Comparison of ENCODE assay signal across 23 cellular contexts in genomic region chr2:188278388-188279092, GRCh38. TPM values are rescaled to one million over a fixed set of nuclear protein-coding genes. Genes with fewer than 3 reads are reported as not detected.
A peak's percentile ranks its signal among the peaks of the same experiment; 100 is the strongest.
DNase-seq lines count a peak whose midpoint lies in the region; ATAC-seq and TF ChIP-seq lines count a peak whose summit lies in the region.
"Had no signal": no experiment of that assay in that cellular context is flagged by ENCODE, and none has a peak within 500 bp of the region (broad histone marks: within the 10 kb centered on the region; RNA-seq: fewer than 3 reads in every experiment).

No MANE protein-coding gene starts in this region.

- H3K4me2 ChIP-seq in IMR-90 (ENCODE audit: low read depth, low read length) (peak overlapping the region; percentile 49), mesendoderm (ENCODE audit: low read length) (peak overlapping the region; percentile 60)

- no peaks in the 10 kb centered on the region for H3K79me2 ChIP-seq in mesendoderm (ENCODE audit: control insufficient read depth, insufficient read depth, low read length)

- TF ChIP-seq CTCF in IMR-90 (conservative IDR thresholded peaks at IDR 0.05; ENCODE audit: low read depth, low read length) (no peak), endodermal cell (conservative IDR thresholded peaks at IDR 0.05) (no peak), upper lobe of right lung (IDR thresholded peaks at IDR 0.05) (no peak), GM13976 (IDR thresholded peaks at IDR 0.05; ENCODE audit: borderline replicate concordance, control extremely low read depth, extremely low read depth, insufficient read depth, missing control alignments) (no peak), esophagus squamous epithelium (IDR thresholded peaks at IDR 0.05) (no peak)

- H3K36me3 ChIP-seq in IMR-90 (ENCODE audit: control insufficient read depth, insufficient read depth, low read length) (no peaks in the 10 kb centered on the region), endodermal cell (ENCODE audit: control insufficient read depth, insufficient read depth, low read length) (no peaks in the 10 kb centered on the region), mesendoderm (ENCODE audit: control insufficient read depth, insufficient read depth, low read length) (no peaks in the 10 kb centered on the region), upper lobe of right lung (no peaks in the 10 kb centered on the region), esophagus squamous epithelium (no peaks in the 10 kb centered on the region)
- H3K36me3 ChIP-seq: SJSA1, spleen, stomach, upper lobe of left lung had no signal

- WGBS in IMR-90 (ENCODE audit: extremely low coverage in 2 of 2, insufficient read length in 1 of 2), 2 experiments, result no CpG with 5 or more reads among the region's 11 CpGs
- 26 to 27% methylated on average over 5 to 11 of the region's 11 CpGs for WGBS in endodermal cell (ENCODE audit: insufficient coverage in 1 of 2, insufficient read length in 1 of 2), 2 experiments
- no CpG with 5 or more reads among the region's 11 CpGs for WGBS in mesendoderm (ENCODE audit: extremely low coverage, insufficient coverage, low lambda C conversion rate)
- 69% methylated on average over 9 to 10 of the region's 11 CpGs for WGBS in esophagus squamous epithelium, 2 donors

- peak overlapping the region; percentile 85 for H3K27ac Mint-ChIP-seq in endodermal cell
- H3K27ac Mint-ChIP-seq: activated naive CD8-positive, alpha-beta T cell treated with anti-CD3 and anti-CD28 coated beads, Interleukin-2, amount 10 ng/mL, durations not matched to agents 7 days and 5 days; activated T-helper 2 cell treated with anti-CD3 and anti-CD28 coated beads, Interferon-gamma antibody, Interleukin-2, Interleukin-4, amounts not matched to agents 10 μg/mL and 5 μg/mL and 100 μg/mL, durations not matched to agents 14 hours and 24 hours and 36 hours; T-helper 17 cell had no signal

- H2BK15ac ChIP-seq in IMR-90 (ENCODE audit: low read depth, low read length), result no peak overlapping the region
- H2BK15ac ChIP-seq in mesendoderm (replicated peaks; ENCODE audit: low read depth), result no peak overlapping the region

- no TSS peak for BruUV-seq in IMR-90 (replicated peaks; lab: Mats Ljungman, UMichigan)

- H3K4me1 ChIP-seq in IMR-90 (ENCODE audit: control insufficient read depth, insufficient read depth, low read length) (no peaks in the 10 kb centered on the region), endodermal cell (ENCODE audit: control insufficient read depth, insufficient read depth, low read length) (no peaks in the 10 kb centered on the region), mesendoderm (ENCODE audit: control insufficient read depth, low read depth, low read length) (peaks cover 2% of the 10 kb centered on the region), upper lobe of right lung (no peaks in the 10 kb centered on the region), esophagus squamous epithelium (peaks cover 0 to 7% (median 0%) of the 10 kb centered on the region in 3 donors)
- H3K4me1 ChIP-seq: SJSA1, spleen, upper lobe of left lung had no signal

- H2BK120ac ChIP-seq in IMR-90 (ENCODE audit: low read depth, low read length) (peak overlapping the region; percentile 64), mesendoderm (ENCODE audit: low read depth, low read length) (no peak overlapping the region)

- intact Hi-C loops in IMR-90 (cut with micrococcal nuclease) (no loop called here), upper lobe of right lung (cut with DNase I) (no loop called here), esophagus squamous epithelium (cut with DNase I) (no loop called here)

- in situ Hi-C loops in IMR-90 (cut with MboI; ENCODE audit: low sequenced_read_pairs) (no loop called here), GM13976 (cut with MboI; ENCODE audit: low sequenced_read_pairs, unreplicated experiment) (no loop called here)

- dilution Hi-C loops in IMR-90 (cut with HindIII; ENCODE audit: low sequenced_read_pairs, unreplicated experiment), result no loop called here

- H3K4ac ChIP-seq in IMR-90 (ENCODE audit: low read depth, low read length) (no peak overlapping the region), mesendoderm (ENCODE audit: low read depth, low read length) (no peak overlapping the region)

- DNase-seq in IMR-90 (no peak), endodermal cell (peak; percentile 71), mesendoderm (peak; percentile 47), upper lobe of right lung (no peak), NCI-H2227 treated with DMSO at 0.1 percent for 48 hours (lab: John Stamatoyannopoulos, UW) (no peak), GM13976 (ENCODE audit: low spot score) (no peak), esophagus squamous epithelium (lab: John Stamatoyannopoulos, UW) (no peak)
- DNase-seq: activated CD4-positive, alpha-beta T cell treated with anti-CD3 and anti-CD28 coated beads, Interleukin-2, amount 50 U/mL, for 1 hour; activated CD8-positive, alpha-beta memory T cell treated with anti-CD3 and anti-CD28 coated beads, Interleukin-2, amount 50 U/mL, for 4 hours; activated naive CD8-positive, alpha-beta T cell treated with anti-CD3 and anti-CD28 coated beads, Interleukin-2, amount 10 ng/mL, durations not matched to agents 7 days and 5 days; Calu3; cortex of kidney; NCI-H1092; NCI-H1930; NCI-H345; spleen; stimulated activated CD4-positive, alpha-beta T cell treated with anti-CD3 and anti-CD28 coated beads, Interleukin-4, amount 100 ng/mL, for 24 hours; stomach; T-helper 17 cell; upper lobe of left lung had no signal

- H3K4me1 Mint-ChIP-seq in endodermal cell, result peaks cover 25% of the 10 kb centered on the region
- H3K4me1 Mint-ChIP-seq: activated naive CD8-positive, alpha-beta T cell treated with anti-CD3 and anti-CD28 coated beads, Interleukin-2, amount 10 ng/mL, durations not matched to agents 7 days and 5 days; T-helper 17 cell had no signal

- H3K23ac ChIP-seq in IMR-90 (ENCODE audit: low read depth, low read length) (no peak overlapping the region), mesendoderm (ENCODE audit: low read length) (no peak overlapping the region)

- peaks cover 7% of the 10 kb centered on the region for H3K9me3 Mint-ChIP-seq in endodermal cell
- H3K9me3 Mint-ChIP-seq: activated naive CD8-positive, alpha-beta T cell treated with anti-CD3 and anti-CD28 coated beads, Interleukin-2, amount 10 ng/mL, durations not matched to agents 7 days and 5 days; activated T-helper 2 cell treated with anti-CD3 and anti-CD28 coated beads, Interferon-gamma antibody, Interleukin-2, Interleukin-4, amounts not matched to agents 10 μg/mL and 5 μg/mL and 100 μg/mL, durations not matched to agents 14 hours and 24 hours and 36 hours had no signal

- H4K20me1 ChIP-seq in IMR-90 (ENCODE audit: insufficient read depth, low read length), result no peaks in the 10 kb centered on the region

- TF ChIP-seq POLR2A in IMR-90 (IDR thresholded peaks at IDR 0.05; ENCODE audit: low read depth, low read length) (no peak), esophagus squamous epithelium (IDR thresholded peaks at IDR 0.05) (no peak)

- H3K27ac ChIP-seq in IMR-90 (ENCODE audit: insufficient read depth, low read length) (no peak overlapping the region), endodermal cell (ENCODE audit: low read depth, low read length) (no peak overlapping the region), mesendoderm (ENCODE audit: low read depth, low read length) (no peak overlapping the region), upper lobe of right lung (no peak overlapping the region), esophagus squamous epithelium (no peak overlapping the region)
- H3K27ac ChIP-seq: SJSA1, spleen, stomach, upper lobe of left lung had no signal

- H3K36me3 Mint-ChIP-seq in endodermal cell (ENCODE audit: low read depth), result peaks cover 5% of the 10 kb centered on the region
- H3K36me3 Mint-ChIP-seq: activated naive CD8-positive, alpha-beta T cell treated with anti-CD3 and anti-CD28 coated beads, Interleukin-2, amount 10 ng/mL, durations not matched to agents 7 days and 5 days had no signal

- H3K4me3 ChIP-seq in IMR-90 (ENCODE audit: insufficient read depth, low read depth, low read length) (no peak overlapping the region), endodermal cell (ENCODE audit: low read length) (peak overlapping the region; percentile 52), mesendoderm (ENCODE audit: low read length) (no peak overlapping the region), upper lobe of right lung (peak overlapping the region; percentile 9), esophagus squamous epithelium (no peak overlapping the region)
- H3K4me3 ChIP-seq: SJSA1, spleen, stomach had no signal

- H2AK5ac ChIP-seq in IMR-90 (ENCODE audit: low read depth, low read length) (no peak overlapping the region), mesendoderm (ENCODE audit: low read length) (no peak overlapping the region)

- H3K14ac ChIP-seq in IMR-90 (replicated peaks; ENCODE audit: low read depth, low read length), result no peak overlapping the region

- no peak overlapping the region for H4K91ac ChIP-seq in IMR-90 (ENCODE audit: insufficient read depth, low read depth, low read length)

- peak overlapping the region; percentile 82 for H2AK9ac ChIP-seq in IMR-90 (replicated peaks; ENCODE audit: low read depth, low read length, poor library complexity)

- no peak overlapping the region for H2BK20ac ChIP-seq in IMR-90 (ENCODE audit: low read depth, low read length)

- H3K27me3 ChIP-seq in IMR-90 (ENCODE audit: control insufficient read depth, insufficient read depth, low read length), result no peaks in the 10 kb centered on the region
- H3K27me3 ChIP-seq in endodermal cell (ENCODE audit: control insufficient read depth, insufficient read depth, low read length, poor library complexity, severe bottlenecking), result no peaks in the 10 kb centered on the region
- no peaks in the 10 kb centered on the region for H3K27me3 ChIP-seq in mesendoderm (ENCODE audit: insufficient read depth, low read length, poor library complexity)
- H3K27me3 ChIP-seq in upper lobe of right lung, result no peaks in the 10 kb centered on the region
- H3K27me3 ChIP-seq in esophagus squamous epithelium, result no peaks in the 10 kb centered on the region
- H3K27me3 ChIP-seq: SJSA1, spleen, stomach, upper lobe of left lung had no signal

- peak overlapping the region; percentile 53 for H3K4me3 Mint-ChIP-seq in endodermal cell
- H3K4me3 Mint-ChIP-seq: activated naive CD8-positive, alpha-beta T cell treated with anti-CD3 and anti-CD28 coated beads, Interleukin-2, amount 10 ng/mL, durations not matched to agents 7 days and 5 days; T-helper 17 cell had no signal

- peak overlapping the region; percentile 89 for H2AFZ ChIP-seq in IMR-90 (replicated peaks; ENCODE audit: low read length, poor library complexity)

- no peak for TF ChIP-seq RAD21 in IMR-90 (IDR thresholded peaks at IDR 0.05; ENCODE audit: low read length)

- H3K18ac ChIP-seq in IMR-90 (ENCODE audit: low read depth, low read length), result no peak overlapping the region
- peak overlapping the region; percentile 3 for H3K18ac ChIP-seq in mesendoderm (ENCODE audit: low read length)

- no peaks in the 10 kb centered on the region for H3K9me1 ChIP-seq in IMR-90 (ENCODE audit: insufficient read depth, low read length)

- ATAC-seq in IMR-90 (ENCODE audit: low read depth), result peak; percentile 37; the same call in 1 of the 2 replicates
- no peak for ATAC-seq in upper lobe of right lung
- ATAC-seq: left lobe of liver, T-helper 17 cell had no signal

- H4K8ac ChIP-seq in IMR-90 (ENCODE audit: low read depth in 2 of 2, low read length in 2 of 2) (no peak overlapping the region), mesendoderm (ENCODE audit: low read depth, low read length) (no peak overlapping the region)

- H3K79me1 ChIP-seq in IMR-90 (ENCODE audit: low read depth in 1 of 2, low read length in 2 of 2) (no peaks in the 10 kb centered on the region), mesendoderm (ENCODE audit: low read length) (no peaks in the 10 kb centered on the region)

- no peak overlapping the region for H3K56ac ChIP-seq in IMR-90 (ENCODE audit: extremely low read depth, insufficient read depth, low read length)
- H3K56ac ChIP-seq in mesendoderm (ENCODE audit: low read length), result peak overlapping the region; percentile 88

- peaks cover 4% of the 10 kb centered on the region for H3K27me3 Mint-ChIP-seq in endodermal cell (ENCODE audit: insufficient read depth)
- H3K27me3 Mint-ChIP-seq: activated naive CD8-positive, alpha-beta T cell treated with anti-CD3 and anti-CD28 coated beads, Interleukin-2, amount 10 ng/mL, durations not matched to agents 7 days and 5 days; T-helper 17 cell had no signal

- no peak overlapping the region; the same call in 1 of the 2 replicates for H4K5ac ChIP-seq in IMR-90 (ENCODE audit: low read depth, low read length)
- H4K5ac ChIP-seq in mesendoderm (ENCODE audit: low read length), result no peak overlapping the region

- H3K9me3 ChIP-seq in IMR-90 (ENCODE audit: control insufficient read depth, insufficient read depth, low read length), result no peaks in the 10 kb centered on the region
- H3K9me3 ChIP-seq in endodermal cell (ENCODE audit: control insufficient read depth, low read length), result peaks cover 8% of the 10 kb centered on the region
- H3K9me3 ChIP-seq in upper lobe of right lung, result no peaks in the 10 kb centered on the region
- H3K9me3 ChIP-seq in esophagus squamous epithelium, result no peaks in the 10 kb centered on the region
- H3K9me3 ChIP-seq: SJSA1, stomach had no signal

- no peak overlapping the region for H3K9ac ChIP-seq in IMR-90 (ENCODE audit: low read depth, low read length)
- H3K9ac ChIP-seq in endodermal cell (ENCODE audit: extremely low read depth, low read length, poor library complexity, severe bottlenecking), result peak overlapping the region; percentile 26
- peak overlapping the region; percentile 52 for H3K9ac ChIP-seq in mesendoderm (ENCODE audit: low read length)

- no peak overlapping the region for H2BK5ac ChIP-seq in IMR-90 (ENCODE audit: low read depth, low read length, poor library complexity, severe bottlenecking)
- H2BK5ac ChIP-seq in mesendoderm (ENCODE audit: low read length), result peak overlapping the region; percentile 48

- CTCF ChIA-PET in IMR-90 (lab: Yijun Ruan, JAX), result no interaction called here

- POLR2A ChIA-PET in IMR-90 (lab: Charles Lee; ENCODE audit: unreplicated experiment), result no interaction called here

RNA-seq across cellular contexts. Expression of gene GULP1, which starts 13.1 kb away (rescaled TPM):
- 40.1 and 54.4 TPM in 2 replicates for total RNA-seq in IMR-90 (2012; rRNA removed)
- 24.3 and 24.4 TPM in 2 replicates for polyA plus RNA-seq in IMR-90 (2012; rRNA removed)
- 8.5 and 26.4 TPM in 2 replicates for polyA plus RNA-seq in IMR-90 (2012; cell fraction: cytosol; rRNA removed)
- 4.3 and 13.5 TPM in 2 replicates for polyA plus RNA-seq in IMR-90 (2012; cell fraction: nucleus; rRNA removed; ENCODE audit: low replicate concordance)
- 10 to 100 TPM; 15.3 to 26.5 TPM for total RNA-seq in endodermal cell
- polyA plus RNA-seq in endodermal cell (2013, experiment 1 of 2), result 67.5 TPM
- 65.5 TPM for polyA plus RNA-seq in endodermal cell (2013, experiment 2 of 2)
- 69.6 TPM for polyA plus RNA-seq in mesendoderm (2013, experiment 1 of 2)
- 72.0 TPM for polyA plus RNA-seq in mesendoderm (2013, experiment 2 of 2)
- total RNA-seq in upper lobe of right lung, result 30.6 TPM
- 10 to 100 TPM; 10.4 to 39.3 (median 24.2) TPM for total RNA-seq in esophagus squamous epithelium
- total RNA-seq: activated naive CD8-positive, alpha-beta T cell treated with anti-CD3 and anti-CD28 coated beads, Interleukin-2, amount 10 ng/mL, durations not matched to agents 7 days and 5 days; activated T-helper 2 cell treated with anti-CD3 and anti-CD28 coated beads, Interferon-gamma antibody, Interleukin-2, Interleukin-4, amounts not matched to agents 10 μg/mL and 5 μg/mL and 100 μg/mL, durations not matched to agents 14 hours and 24 hours and 36 hours; T-helper 17 cell had no signal

Comparison
In these comparisons a context has a peak if more than half of its experiments do, and no peak if none do; other contexts are left out.
1. DNase-seq: peak in endodermal cell (single experiment) and mesendoderm (single experiment); none in IMR-90 (single experiment), upper lobe of right lung (single experiment), NCI-H2227 treated with DMSO at 0.1 percent for 48 hours (single experiment), GM13976 (single experiment) and esophagus squamous epithelium (single experiment).
2. H3K4me3 ChIP-seq: peak in endodermal cell (single experiment) and upper lobe of right lung (single experiment); none in IMR-90 (single experiment), mesendoderm (single experiment) and esophagus squamous epithelium (0 of 4).